In genomic region chr3:194937144-194937543, GRCh38 we compare ENCODE assay signal across 20 cellular contexts.
"Had no signal": no experiment of that assay in that cellular context is flagged by ENCODE, and none has a peak within 500 bp of the region (broad histone marks: within the 10 kb centered on the region; RNA-seq: fewer than 3 reads in every experiment).

No MANE protein-coding gene starts in this region.

- DNase-seq: IMR-90, Karpas-422, KG1, MG63, NCI-H1092, NCI-H1105 treated with DMSO at 0.1 percent for 48 hours, NCI-H1417 treated with DMSO at 0.1 percent for 48 hours, NCI-H146, NCI-H1694 treated with DMSO at 0.1 percent for 48 hours, NCI-H1930, NCI-H2081, NCI-H2107, NCI-H2227 treated with DMSO at 0.1 percent for 48 hours, NCI-H524, NCI-H69, NCI-H774, RPMI8226, SHP77, SK-N-SH had no signal

- H3K27me3 ChIP-seq: MG63 had no signal

- H3K36me3 ChIP-seq: MG63 had no signal

- ATAC-seq: HepG2 had no signal

- H3K4me3 ChIP-seq: MG63 had no signal

- H3K9me3 ChIP-seq: SK-N-SH had no signal
